In genomic region chr3:93973160-93974126, GRCh38 we compare ENCODE assay signal across 8 cellular contexts. TPM values are rescaled to one million over a fixed set of nuclear protein-coding genes. Genes with fewer than 3 reads are reported as not detected.
DNase-seq lines count a peak whose midpoint lies in the region; ATAC-seq and TF ChIP-seq lines count a peak whose summit lies in the region.

PROS1 (minus strand) TSS chr3:93973896; CDS start chr3:93973749, 147 bp downstream.

- CTCF ChIA-PET in activated CD8-positive, alpha-beta memory T cell treated with anti-CD3 and anti-CD28 coated beads, Interleukin-2, amount 10 ng/mL, durations not matched to agents 7 days and 5 days (lab: Charles Lee): interaction anchor here (0.5 to 0.9 kb wide), 2 partner anchors 90 to 1899 kb away, joined by 3 read pairs; partner anchors contain the start of genes DHFR2 and NSUN3

- peak; percentile 87 for DNase-seq in BE2C
- peak; percentile 88 for DNase-seq in NCI-H82 (lab: John Stamatoyannopoulos, UW)
- DNase-seq in activated CD8-positive, alpha-beta memory T cell treated with anti-CD3 and anti-CD28 coated beads, Interleukin-2, amount 10 ng/mL, durations not matched to agents 7 days and 5 days: peak; percentile 61
- DNase-seq in endodermal cell: peak; percentile 91
- DNase-seq in lung microvascular endothelial cell (ENCODE audit: low read depth in 2 of 2): peak; percentile 78 to 82
- DNase-seq in stimulated activated CD4-positive, alpha-beta T cell treated with anti-CD3 and anti-CD28 coated beads, TNF-alpha, amount 100 ng/mL, for 48 hours (ENCODE audit: low read depth in 3 of 3): peak; percentile 13 to 36 (median 26)

- H3K4me3 Mint-ChIP-seq in activated CD8-positive, alpha-beta memory T cell treated with anti-CD3 and anti-CD28 coated beads, Interleukin-2, amount 10 ng/mL, durations not matched to agents 7 days and 5 days: peak within 1 kb of the TSS; percentile 77
- H3K4me3 Mint-ChIP-seq in endodermal cell: peak within 1 kb of the TSS; percentile 66

- peak within 1 kb of the TSS; percentile 67 for H3K27ac ChIP-seq in endodermal cell (ENCODE audit: low read depth, low read length)

- H3K4me3 ChIP-seq in BE2C (ENCODE audit: low read depth, low read length): peak within 1 kb of the TSS; percentile 86
- peak within 1 kb of the TSS; percentile 96 for H3K4me3 ChIP-seq in endodermal cell (ENCODE audit: low read length)

- H3K27ac Mint-ChIP-seq in activated CD8-positive, alpha-beta memory T cell treated with anti-CD3 and anti-CD28 coated beads, Interleukin-2, amount 10 ng/mL, durations not matched to agents 7 days and 5 days: peak within 1 kb of the TSS; percentile 52
- H3K27ac Mint-ChIP-seq in endodermal cell: peak within 1 kb of the TSS; percentile 85

- 5 to 6% methylated on average over 20 to 53 of the region's 53 CpGs for WGBS in endodermal cell (ENCODE audit: insufficient coverage in 1 of 2, insufficient read length in 1 of 2), 2 experiments

- no peaks in the 10 kb centered on the region for H3K27me3 ChIP-seq in BE2C
- no peaks in the 10 kb centered on the region for H3K27me3 ChIP-seq in endodermal cell (ENCODE audit: control insufficient read depth, insufficient read depth, low read length, poor library complexity, severe bottlenecking)

- peaks cover 10% of the 10 kb centered on the region for H3K4me1 Mint-ChIP-seq in activated CD8-positive, alpha-beta memory T cell treated with anti-CD3 and anti-CD28 coated beads, Interleukin-2, amount 10 ng/mL, durations not matched to agents 7 days and 5 days
- peaks cover 10% of the 10 kb centered on the region for H3K4me1 Mint-ChIP-seq in endodermal cell

- peak; percentile 12; the same call in 1 of the 2 replicates for TF ChIP-seq CTCF in BE2C (IDR thresholded peaks at IDR 0.05; ENCODE audit: low read depth, low read length)
- TF ChIP-seq CTCF in endodermal cell (conservative IDR thresholded peaks at IDR 0.05): peak; percentile 24

- no peaks in the 10 kb centered on the region for H3K36me3 Mint-ChIP-seq in activated CD8-positive, alpha-beta memory T cell treated with anti-CD3 and anti-CD28 coated beads, Interleukin-2, amount 10 ng/mL, durations not matched to agents 7 days and 5 days
- H3K36me3 Mint-ChIP-seq in endodermal cell (ENCODE audit: low read depth): no peaks in the 10 kb centered on the region

- ATAC-seq in GM19043 (IDR thresholded peaks at IDR 0.05; ENCODE audit: low read depth, unreplicated experiment): peak; percentile 79
- peak; percentile 81 for ATAC-seq in HG03354 (IDR thresholded peaks at IDR 0.05; ENCODE audit: poor library complexity, severe bottlenecking, unreplicated experiment)
- peak; percentile 96 for ATAC-seq in activated CD8-positive, alpha-beta memory T cell treated with anti-CD3 and anti-CD28 coated beads, Interleukin-2, amount 10 ng/mL, durations not matched to agents 7 days and 5 days

- H3K4me1 ChIP-seq in BE2C (no peaks in the 10 kb centered on the region), endodermal cell (ENCODE audit: control insufficient read depth, insufficient read depth, low read length) (peaks cover 2% of the 10 kb centered on the region)

- H3K9me3 ChIP-seq in BE2C (no peaks in the 10 kb centered on the region), endodermal cell (ENCODE audit: control insufficient read depth, low read length) (no peaks in the 10 kb centered on the region)

- H3K9me3 Mint-ChIP-seq in activated CD8-positive, alpha-beta memory T cell treated with anti-CD3 and anti-CD28 coated beads, Interleukin-2, amount 10 ng/mL, durations not matched to agents 7 days and 5 days (ENCODE audit: low read depth): no peaks in the 10 kb centered on the region
- no peaks in the 10 kb centered on the region for H3K9me3 Mint-ChIP-seq in endodermal cell

- peaks cover 7% of the 10 kb centered on the region for H3K27me3 Mint-ChIP-seq in activated CD8-positive, alpha-beta memory T cell treated with anti-CD3 and anti-CD28 coated beads, Interleukin-2, amount 10 ng/mL, durations not matched to agents 7 days and 5 days
- H3K27me3 Mint-ChIP-seq in endodermal cell (ENCODE audit: insufficient read depth): peaks cover 37% of the 10 kb centered on the region

- H3K9ac ChIP-seq in endodermal cell (ENCODE audit: extremely low read depth, low read length, poor library complexity, severe bottlenecking): peak within 1 kb of the TSS; percentile 80

- H3K36me3 ChIP-seq in BE2C: no peaks in the 10 kb centered on the region
- no peaks in the 10 kb centered on the region for H3K36me3 ChIP-seq in endodermal cell (ENCODE audit: control insufficient read depth, insufficient read depth, low read length)

RNA-seq across cellular contexts. Expression of gene PROS1, which starts in this region (rescaled TPM):
- 21.0 TPM for polyA plus RNA-seq in BE2C (2012; ENCODE audit: insufficient read depth, insufficient read length, low read depth)
- total RNA-seq in activated CD8-positive, alpha-beta memory T cell treated with anti-CD3 and anti-CD28 coated beads, Interleukin-2, amount 10 ng/mL, durations not matched to agents 7 days and 5 days: under 1 TPM; 0.50 to 0.84 TPM
- 10 to 100 TPM in 1 of 2 donors, 1 to 10 TPM in 1; 8.8 to 52.4 TPM for total RNA-seq in endodermal cell
- 15.4 TPM for polyA plus RNA-seq in endodermal cell (2013, experiment 1 of 2)
- polyA plus RNA-seq in endodermal cell (2013, experiment 2 of 2): 19.5 TPM
- total RNA-seq in lung microvascular endothelial cell: 7.8 and 25.6 TPM in 2 replicates

Comparison
In these comparisons a context has a peak if more than half of its experiments do, and no peak if none do; other contexts are left out.
1. Peak in every context shown above with its lines: DNase-seq, ATAC-seq, H3K4me3 ChIP-seq and H3K27ac ChIP-seq.
2. Peak in DNase-seq and ATAC-seq in activated CD8-positive, alpha-beta memory T cell treated with anti-CD3 and anti-CD28 coated beads, Interleukin-2, amount 10 ng/mL, durations not matched to agents 7 days and 5 days; RNA of the gene not detected or under 1 TPM.
3. DNase-seq: peak in every context shown above with its lines; median percentile 91 in endodermal cell; 88 in NCI-H82; 87 in BE2C; 80 in lung microvascular endothelial cell; 61 in activated CD8-positive, alpha-beta memory T cell treated with anti-CD3 and anti-CD28 coated beads, Interleukin-2, amount 10 ng/mL, durations not matched to agents 7 days and 5 days; 26 in stimulated activated CD4-positive, alpha-beta T cell treated with anti-CD3 and anti-CD28 coated beads, TNF-alpha, amount 100 ng/mL, for 48 hours.